In the genomic region with DNA sequence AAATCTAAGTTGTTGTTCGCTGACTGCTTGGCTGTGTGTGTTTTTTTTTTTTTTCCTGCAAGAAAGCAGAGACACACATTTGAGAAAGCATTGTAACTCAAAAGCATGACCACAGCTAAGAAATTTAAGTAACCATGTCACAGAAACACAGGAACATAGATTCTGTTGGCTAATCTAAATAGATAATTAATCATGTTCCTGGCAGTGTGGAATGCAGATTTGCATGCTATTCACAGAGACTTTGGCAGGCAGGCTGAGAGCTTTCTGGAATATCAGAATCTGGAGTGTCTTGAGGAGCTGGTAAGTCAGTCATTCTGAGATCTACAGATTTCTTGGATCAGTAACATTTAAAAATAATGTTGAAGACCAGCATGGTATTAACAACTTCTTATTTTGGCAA, we compare ENCODE assay signal across 25 cellular contexts. TPM values are rescaled to one million over a fixed set of nuclear protein-coding genes. Genes with fewer than 3 reads are reported as not detected.
A peak's percentile ranks its signal among the peaks of the same experiment; 100 is the strongest.
DNase-seq lines count a peak whose midpoint lies in the region; ATAC-seq and FAIRE-seq lines count a peak whose summit lies in the region.
"Had no signal": no experiment of that assay in that cellular context is flagged by ENCODE, and none has a peak within 500 bp of the region (broad histone marks: within the 10 kb centered on the region; RNA-seq: fewer than 3 reads in every experiment).

No MANE protein-coding gene starts in this region.

- H3K36me3 ChIP-seq in SK-N-MC (ENCODE audit: insufficient read depth, low read length): no peaks in the 10 kb centered on the region
- H3K36me3 ChIP-seq: brain microvascular endothelial cell, esophagus muscularis mucosa had no signal

- H3K9ac ChIP-seq in SK-N-MC (ENCODE audit: insufficient read length): no peak overlapping the region

- 0 out of 2 replicates have a peak overlapping the region, but pooled peaks have one; percentile 18 for H3K4me3 ChIP-seq in SK-N-MC
- H3K4me3 ChIP-seq: esophagus muscularis mucosa, testis had no signal

- no peaks in the 10 kb centered on the region for H3K9me3 ChIP-seq in SK-N-MC (ENCODE audit: low read depth, low read length)
- H3K9me3 ChIP-seq: esophagus muscularis mucosa, testis had no signal

- H3K27ac ChIP-seq in SK-N-MC: peak overlapping the region; percentile 55; the same call in 1 of the 2 replicates
- H3K27ac ChIP-seq: brain microvascular endothelial cell, esophagus muscularis mucosa, testis had no signal

- DNase-seq in GM18507 (ENCODE audit: extremely low spot score, insufficient read length, low read depth): no peak
- no peak for DNase-seq in SK-N-MC (ENCODE audit: low read depth, low spot score)
- DNase-seq in iris pigment epithelial cell (ENCODE audit: low read depth): peak; percentile 20
- peak; percentile 35 for DNase-seq in renal cortical epithelial cell (ENCODE audit: low read depth)
- no peak for DNase-seq in DMS79 treated with DMSO at 0.1 percent for 48 hours (lab: John Stamatoyannopoulos, UW)
- DNase-seq: activated CD4-positive, alpha-beta memory T cell treated with anti-CD3 and anti-CD28 coated beads for 36 hours; activated CD4-positive, CD25-positive, alpha-beta regulatory T cell; activated naive CD8-positive, alpha-beta T cell treated with anti-CD3 and anti-CD28 coated beads for 36 hours; brain microvascular endothelial cell; COR-L47; DND-41; effector memory CD8-positive, alpha-beta T cell; kidney glomerular epithelial cell; midbrain; NCI-H1105; NCI-H2081 treated with DMSO at 0.1 percent for 48 hours; NCI-H510A; stimulated activated CD4-positive, alpha-beta T cell treated with anti-CD3 and anti-CD28 coated beads, Interleukin-1b, Interleukin-23, amount 100 ng/mL, for 48 hours; T1000; testis had no signal

- FAIRE-seq in GM18507 (lab: Jason Lieb, UNC): peak; percentile 31

- ATAC-seq in HG03460 (IDR thresholded peaks at IDR 0.05; ENCODE audit: unreplicated experiment) (no peak), GM19328 (IDR thresholded peaks at IDR 0.05; ENCODE audit: unreplicated experiment) (no peak)
- ATAC-seq: effector memory CD8-positive, alpha-beta T cell; natural killer cell treated with Interleukin-12 subunit alpha and Interleukin-12 subunit beta and Interleukin-15 and Interleukin-18, amount 100 ng/mL, for 72 hours; stimulated activated effector memory CD8-positive, alpha-beta T cell treated with anti-CD3 and anti-CD28 coated beads, Interleukin-12 subunit alpha, Interleukin-12 subunit beta, amount 100 ng/mL, for 72 hours had no signal

RNA-seq across cellular contexts. Expression of gene SMS, which starts 33.3 kb away (rescaled TPM):
- 341 and 398 TPM in 2 replicates for total RNA-seq in renal cortical epithelial cell

RNA-seq across cellular contexts. Expression of gene YY2, which starts 51.5 kb away (rescaled TPM):
- total RNA-seq in renal cortical epithelial cell: 0.69 and 5.4 TPM in 2 replicates

Comparison
In these comparisons a context has a peak if more than half of its experiments do, and no peak if none do; other contexts are left out.
1. DNase-seq: peak in iris pigment epithelial cell (single experiment) and renal cortical epithelial cell (single experiment); none in GM18507 (single experiment), SK-N-MC (single experiment) and DMS79 treated with DMSO at 0.1 percent for 48 hours (single experiment).